29 cellular contexts compared by ENCODE assay signal in genomic region chr16:24145927-24146326, GRCh38.
"Had no signal": no experiment of that assay in that cellular context is flagged by ENCODE, and none has a peak within 500 bp of the region (broad histone marks: within the 10 kb centered on the region; RNA-seq: fewer than 3 reads in every experiment).

No MANE protein-coding gene starts in this region.

- H3K27ac Mint-ChIP-seq: nephron had no signal

- H3K27me3 Mint-ChIP-seq: memory B cell; naive thymus-derived CD8-positive, alpha-beta T cell; stimulated activated memory B cell treated with anti-CD40 and anti-IgM and Interleukin-4, amounts not matched to agents 10 μg/mL and 1 μg/mL and 100 μg/mL, for 72 hours had no signal

- H3K4me1 ChIP-seq: pancreas, prostate gland, stomach, testis, thyroid gland, transverse colon, upper lobe of right lung had no signal

- H3K27ac ChIP-seq: left ventricle myocardium inferior, pancreas, prostate gland, stomach, testis, thyroid gland, transverse colon, upper lobe of right lung had no signal

- H3K4me1 Mint-ChIP-seq: neural crest cell had no signal

- H3K4me3 Mint-ChIP-seq: immature natural killer cell; memory B cell; naive thymus-derived CD8-positive, alpha-beta T cell; nephron; neural crest cell; stimulated activated memory B cell treated with anti-CD40 and anti-IgM and Interleukin-4, amounts not matched to agents 10 μg/mL and 1 μg/mL and 100 μg/mL, for 72 hours had no signal

- H3K4me3 ChIP-seq: heart left ventricle, left ventricle myocardium inferior, lung, mucosa of descending colon, pancreas, prostate gland, stomach, testis, thyroid gland, transverse colon, upper lobe of right lung had no signal

- H3K36me3 ChIP-seq: heart left ventricle, left ventricle myocardium inferior, pancreas, prostate gland, stomach, thyroid gland, transverse colon, upper lobe of right lung had no signal

- H3K9me3 Mint-ChIP-seq: immature natural killer cell; memory B cell; naive thymus-derived CD8-positive, alpha-beta T cell; nephron; stimulated activated memory B cell treated with anti-CD40 and anti-IgM and Interleukin-4, amounts not matched to agents 10 μg/mL and 1 μg/mL and 100 μg/mL, for 72 hours had no signal

- H3K27me3 ChIP-seq: stomach, testis, thyroid gland, transverse colon, upper lobe of right lung had no signal

- ATAC-seq: mucosa of descending colon; naive thymus-derived CD8-positive, alpha-beta T cell; pancreas; sciatic nerve; stimulated activated memory B cell treated with anti-CD40 and anti-IgM and Interleukin-4, amounts not matched to agents 10 μg/mL and 1 μg/mL and 100 μg/mL, for 72 hours; stimulated activated naive CD8-positive, alpha-beta T cell treated with anti-CD3 and anti-CD28 coated beads, Interleukin-15, Interleukin-2, amounts not matched to agents 100 U/mL and 50 U/mL, for 24 hours; upper lobe of right lung had no signal

- DNase-seq: hypothalamus; immature natural killer cell; kidney; midbrain; mucosa of descending colon; naive thymus-derived CD8-positive, alpha-beta T cell; nucleus accumbens; pancreas; retina; small intestine; stimulated activated CD4-positive, alpha-beta T cell treated with anti-CD3 and anti-CD28 coated beads, Interleukin-1b, Interleukin-23, amount 100 ng/mL, for 48 hours; stimulated activated CD4-positive, alpha-beta T cell treated with anti-CD3 and anti-CD28 coated beads, Interleukin-2, amount 100 ng/mL, for 48 hours; stimulated activated CD4-positive, alpha-beta T cell treated with anti-CD3 and anti-CD28 coated beads, Interleukin-4, amount 100 ng/mL, for 4 hours; stimulated activated CD8-positive, alpha-beta memory T cell treated with anti-CD3 and anti-CD28 coated beads, Interleukin-4, amount 100 ng/mL, for 48 hours; stimulated activated naive CD8-positive, alpha-beta T cell treated with anti-CD3 and anti-CD28 coated beads, Interleukin-15, Interleukin-2, amounts not matched to agents 100 U/mL and 50 U/mL, for 24 hours; stomach; testis; thyroid gland; transverse colon; upper lobe of right lung had no signal

- H3K9me3 ChIP-seq: heart left ventricle, left ventricle myocardium inferior, mucosa of descending colon, pancreas, prostate gland, stomach, testis, thyroid gland, transverse colon, upper lobe of right lung had no signal
